In genomic region chr13:27794921-27795717, GRCh38 we compare ENCODE assay signal across 17 cellular contexts. TPM values are rescaled to one million over a fixed set of nuclear protein-coding genes. Genes with fewer than 3 reads are reported as not detected.
"Had no signal": no experiment of that assay in that cellular context is flagged by ENCODE, and none has a peak within 500 bp of the region (broad histone marks: within the 10 kb centered on the region; RNA-seq: fewer than 3 reads in every experiment).

No MANE protein-coding gene starts in this region.

- ATAC-seq: activated naive CD4-positive, alpha-beta T cell treated with anti-CD3 and anti-CD28 coated beads, Interleukin-2, amount 50 U/mL, for 72 hours; esophagus mucosa; left ventricle myocardium superior had no signal

- H3K4me3 ChIP-seq: sigmoid colon, spleen, stomach, testis, upper lobe of left lung had no signal

- H3K9me3 Mint-ChIP-seq: activated CD4-positive, alpha-beta memory T cell treated with anti-CD3 and anti-CD28 coated beads, Interleukin-2, amount 10 ng/mL, durations not matched to agents 7 days and 5 days; activated naive CD4-positive, alpha-beta T cell treated with anti-CD3 and anti-CD28 coated beads, Interleukin-2, amount 50 U/mL, for 72 hours; activated T-cell treated with anti-CD3 and anti-CD28 coated beads, Interleukin-2, amount 50 U/mL, for 24 hours had no signal

- H3K36me3 ChIP-seq: sigmoid colon, spleen, stomach, upper lobe of left lung had no signal

- H3K27ac Mint-ChIP-seq: activated CD4-positive, alpha-beta memory T cell treated with anti-CD3 and anti-CD28 coated beads, Interleukin-2, amount 10 ng/mL, durations not matched to agents 7 days and 5 days; activated T-cell treated with anti-CD3 and anti-CD28 coated beads, Interleukin-2, amount 50 U/mL, for 24 hours; nephron had no signal

- H3K9me3 ChIP-seq: sigmoid colon, testis, upper lobe of left lung had no signal

- DNase-seq: activated CD4-positive, alpha-beta memory T cell treated with anti-CD3 and anti-CD28 coated beads, Interleukin-2, amount 10 ng/mL, durations not matched to agents 7 days and 5 days; activated CD4-positive, alpha-beta T cell treated with anti-CD3 and anti-CD28 coated beads for 4 hours; activated T-cell treated with anti-CD3 and anti-CD28 coated beads, Interleukin-2, amount 50 U/mL, for 24 hours; left ventricle myocardium superior; mesenchymal stem cell; sigmoid colon; spleen; stomach; T-helper 2 cell; testis had no signal

- H3K4me3 Mint-ChIP-seq: activated CD4-positive, alpha-beta memory T cell treated with anti-CD3 and anti-CD28 coated beads, Interleukin-2, amount 10 ng/mL, durations not matched to agents 7 days and 5 days; activated T-cell treated with anti-CD3 and anti-CD28 coated beads, Interleukin-2, amount 50 U/mL, for 24 hours had no signal

- H3K27ac ChIP-seq: sigmoid colon, spleen, stomach, testis, upper lobe of left lung had no signal

RNA-seq across cellular contexts. Expression of gene GSX1, which starts 2.8 kb away (rescaled TPM):
- total RNA-seq: activated CD4-positive, alpha-beta memory T cell treated with anti-CD3 and anti-CD28 coated beads, Interleukin-2, amount 10 ng/mL, durations not matched to agents 7 days and 5 days; activated naive CD4-positive, alpha-beta T cell treated with anti-CD3 and anti-CD28 coated beads, Interleukin-2, amount 50 U/mL, for 72 hours; cardiac septum; esophagus mucosa; kidney epithelial cell; left ventricle myocardium superior; osteocyte; sigmoid colon; spleen; stomach; testis; upper lobe of left lung had no signal
